Comparison of ENCODE assay signal across 9 cellular contexts in the genomic region with DNA sequence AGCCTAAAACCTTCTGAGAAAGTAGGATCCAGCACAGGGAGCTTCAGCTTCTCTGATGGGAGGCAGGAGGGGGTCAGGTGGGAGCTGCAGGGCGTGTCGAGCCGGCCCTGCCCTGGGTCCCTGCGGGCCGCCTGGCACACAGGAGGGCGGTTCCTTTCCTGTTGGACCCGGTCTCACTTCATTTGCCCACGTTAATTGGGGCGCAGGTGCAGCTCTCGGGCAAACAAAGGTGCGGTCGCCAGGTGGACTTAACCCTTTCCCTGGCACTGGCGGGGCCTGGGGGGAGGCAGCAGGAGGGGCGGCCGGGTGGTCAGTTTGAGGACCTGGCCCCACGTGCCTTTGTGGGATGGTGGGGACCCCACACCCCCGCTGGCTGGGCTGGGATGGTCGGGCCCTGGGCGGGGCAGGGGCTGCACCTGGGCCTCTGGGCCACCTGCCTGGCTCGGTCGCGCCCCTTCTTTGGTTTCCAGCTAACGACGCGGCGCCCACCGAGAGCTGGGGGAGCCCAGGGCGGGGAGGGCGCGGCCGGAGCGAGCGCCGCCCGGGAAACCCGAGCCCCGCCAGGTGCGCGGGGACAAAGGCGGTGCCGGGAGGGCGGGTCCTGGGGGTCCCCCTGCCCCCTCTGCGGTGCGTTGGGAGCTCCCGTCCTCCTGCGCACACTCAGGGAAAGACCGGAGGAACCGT. TPM values are rescaled to one million over a fixed set of nuclear protein-coding genes. Genes with fewer than 3 reads are reported as not detected.
DNase-seq lines count a peak whose midpoint lies in the region; ATAC-seq and TF ChIP-seq lines count a peak whose summit lies in the region.
"Had no signal": no experiment of that assay in that cellular context is flagged by ENCODE, and none has a peak within 500 bp of the region (broad histone marks: within the 10 kb centered on the region; RNA-seq: fewer than 3 reads in every experiment).

No MANE protein-coding gene starts in this region.

- POLR2A ChIA-PET in CD4-positive, alpha-beta memory T cell (lab: Charles Lee; ENCODE audit: partially characterized antibody), result interaction anchor here (0.7 to 1.4 kb wide), 4 partner anchors 10 to 80 kb away, joined by 3 to 4 read pairs (median 3); no protein-coding TSS in a partner anchor

- peak overlapping the region in 6 of 8 donors; percentile 39 to 77 (median 60) for H3K4me3 Mint-ChIP-seq in CD4-positive, alpha-beta memory T cell

- CTCF ChIA-PET in CD4-positive, alpha-beta memory T cell (lab: Charles Lee; ENCODE audit: partially characterized antibody), result interaction anchor here (1.4 kb wide), 1 partner anchor 14 kb away, joined by 4 read pairs; no protein-coding TSS in a partner anchor

- ATAC-seq in HG02588 (IDR thresholded peaks at IDR 0.05; ENCODE audit: unreplicated experiment), result peak; percentile 29
- ATAC-seq in aorta (ENCODE audit: low FRiP score), result no peak
- ATAC-seq in GM18868 (IDR thresholded peaks at IDR 0.05; ENCODE audit: unreplicated experiment), result no peak

- no peaks in the 10 kb centered on the region for H3K9me3 Mint-ChIP-seq in CD4-positive, alpha-beta memory T cell

- H3K4me1 Mint-ChIP-seq in CD4-positive, alpha-beta memory T cell, result peaks cover 4 to 25% (median 9%) of the 10 kb centered on the region in 4 donors

- intact Hi-C loops in CD4-positive, alpha-beta memory T cell (cut with micrococcal nuclease), result loop anchor here (5.0 kb wide), 1 partner anchor 96 kb away; a partner anchor contains a TSS
- intact Hi-C loops in aorta (cut with DNase I), result no loop called here

- peak overlapping the region; percentile 14 for H3K27ac ChIP-seq in CD4-positive, alpha-beta memory T cell (ENCODE audit: low read depth, low read length)
- H3K27ac ChIP-seq in aorta (ENCODE audit: low read depth in 1 of 2, low read length in 2 of 2), result no peak overlapping the region
- H3K27ac ChIP-seq in right atrium auricular region, result no peak overlapping the region

- H3K36me3 Mint-ChIP-seq in CD4-positive, alpha-beta memory T cell, result no peaks in the 10 kb centered on the region

- H3K9me3 ChIP-seq in CD4-positive, alpha-beta memory T cell (ENCODE audit: control insufficient read depth in 1 of 2, low read length in 2 of 2), result no peaks in the 10 kb centered on the region
- no peaks in the 10 kb centered on the region for H3K9me3 ChIP-seq in aorta (ENCODE audit: control insufficient read depth, low read length)
- no peaks in the 10 kb centered on the region for H3K9me3 ChIP-seq in right atrium auricular region

- no peaks in the 10 kb centered on the region for H3K27me3 ChIP-seq in CD4-positive, alpha-beta memory T cell (ENCODE audit: insufficient read depth, low read length)
- H3K27me3 ChIP-seq in aorta (ENCODE audit: control insufficient read depth in 1 of 2, insufficient read depth in 2 of 2, low read length in 1 of 2) (no peaks in the 10 kb centered on the region), right atrium auricular region (peaks cover 5 to 9% of the 10 kb centered on the region in 2 donors)

- H3K4me3 ChIP-seq in CD4-positive, alpha-beta memory T cell (ENCODE audit: low read length in 2 of 2), result no peak overlapping the region
- no peak overlapping the region for H3K4me3 ChIP-seq in aorta (ENCODE audit: low read length in 2 of 2)
- no peak overlapping the region for H3K4me3 ChIP-seq in right atrium auricular region

- H3K4me1 ChIP-seq in CD4-positive, alpha-beta memory T cell (ENCODE audit: insufficient read depth, low read length), result peaks cover 24% of the 10 kb centered on the region
- H3K4me1 ChIP-seq in aorta (ENCODE audit: control insufficient read depth in 1 of 2, insufficient read depth in 2 of 2, low read length in 2 of 2) (no peaks in the 10 kb centered on the region), right atrium auricular region (peaks cover 0 to 8% of the 10 kb centered on the region in 2 donors)

- WGBS in aorta, 2 donors, result 31 to 33% methylated on average over 39 to 48 of the region's 48 CpGs

- DNase-seq in CD4-positive, alpha-beta memory T cell, result peak in 3 of 5 donors; percentile 16 to 38 (median 30)
- DNase-seq in NCI-H69 (lab: John Stamatoyannopoulos, UW), result peak; percentile 94
- DNase-seq in iPS-NIHi7 (ENCODE audit: extremely low spot score), result peak; percentile 44
- DNase-seq in aorta, result no peak
- no peak for DNase-seq in EL
- DNase-seq in right atrium auricular region (ENCODE audit: low spot score), result no peak
- DNase-seq: hippocampal formation had no signal

- no peaks in the 10 kb centered on the region for H3K36me3 ChIP-seq in CD4-positive, alpha-beta memory T cell (ENCODE audit: insufficient read depth, low read length)
- H3K36me3 ChIP-seq in aorta (ENCODE audit: control insufficient read depth in 1 of 2, insufficient read depth in 2 of 2, low read length in 1 of 2), result no peaks in the 10 kb centered on the region
- no peaks in the 10 kb centered on the region for H3K36me3 ChIP-seq in right atrium auricular region

- no peaks in the 10 kb centered on the region for H3K27me3 Mint-ChIP-seq in CD4-positive, alpha-beta memory T cell

- no peak for TF ChIP-seq CTCF in right atrium auricular region (IDR thresholded peaks at IDR 0.05)

- peak overlapping the region in 6 of 7 donors; percentile 35 to 91 (median 81) for H3K27ac Mint-ChIP-seq in CD4-positive, alpha-beta memory T cell

RNA-seq across cellular contexts. Expression of a gene that starts 20.8 kb away (rescaled TPM):
- total RNA-seq in CD4-positive, alpha-beta memory T cell, result 10 to 100 TPM; 15.0 to 15.1 TPM
- polyA plus RNA-seq in CD4-positive, alpha-beta memory T cell, result 1 to 10 TPM; 3.8 to 7.9 TPM
- total RNA-seq in aorta, result 10 to 100 TPM in 1 of 2 donors, 1 to 10 TPM in 1; 9.3 to 13.6 TPM
- polyA plus RNA-seq in aorta, result 10 to 100 TPM in 1 of 2 donors, 1 to 10 TPM in 1; 4.0 to 35.4 TPM
- total RNA-seq in right atrium auricular region, result 1 to 10 TPM; 4.4 to 4.6 TPM

RNA-seq across cellular contexts. Expression of a gene that starts 37.0 kb away (rescaled TPM):
- total RNA-seq in CD4-positive, alpha-beta memory T cell, result not detected
- polyA plus RNA-seq in CD4-positive, alpha-beta memory T cell, result under 1 TPM; 0.27 to 0.45 TPM
- total RNA-seq in aorta (under 1 TPM in 1 of 2 donors, not detected in 1; 0.15 TPM), right atrium auricular region (not detected)
- polyA plus RNA-seq in aorta, result not detected

Comparison
In these comparisons a context has a peak if more than half of its experiments do, and no peak if none do; other contexts are left out.
1. DNase-seq: peak in CD4-positive, alpha-beta memory T cell (3 of 5), NCI-H69 (single experiment) and iPS-NIHi7 (single experiment); none in aorta (0 of 2), EL (single experiment) and right atrium auricular region (single experiment).